ENCODE assay signal across 16 cellular contexts in the genomic region with DNA sequence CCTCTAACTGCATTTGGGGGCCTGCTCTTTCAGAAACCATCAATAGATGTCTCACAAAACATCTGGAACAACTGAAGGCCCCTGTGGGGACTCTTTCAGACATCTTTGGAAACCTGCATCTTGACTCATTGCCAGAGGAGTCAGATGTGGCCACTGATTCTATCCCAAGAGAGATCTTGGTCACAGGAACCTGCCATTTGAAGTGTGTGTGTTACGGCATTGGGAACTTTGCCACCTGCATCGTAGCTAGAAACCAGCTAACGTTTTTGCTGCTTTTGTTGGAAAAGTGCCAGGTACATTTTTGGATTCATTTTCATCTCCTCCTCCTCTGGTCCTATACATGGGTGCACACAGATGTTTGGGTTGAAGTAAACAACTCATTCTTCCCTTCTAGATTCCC. TPM values are rescaled to one million over a fixed set of nuclear protein-coding genes. Genes with fewer than 3 reads are reported as not detected.
DNase-seq lines count a peak whose midpoint lies in the region; ATAC-seq and TF ChIP-seq lines count a peak whose summit lies in the region.
"Had no signal": no experiment of that assay in that cellular context is flagged by ENCODE, and none has a peak within 500 bp of the region (broad histone marks: within the 10 kb centered on the region; RNA-seq: fewer than 3 reads in every experiment).

No MANE protein-coding gene starts in this region.

- intact Hi-C loops in activated CD4-positive, alpha-beta T cell treated with anti-CD3 and anti-CD28 coated beads for 36 hours (cut with DNase I, micrococcal nuclease) = no loop called here
- intact Hi-C loops in CD4-positive, alpha-beta T cell (cut with DNase I, micrococcal nuclease) = no loop called here
- intact Hi-C loops in natural killer cell (cut with micrococcal nuclease) = no loop called here

- peaks cover 26% of the 10 kb centered on the region for H3K4me1 Mint-ChIP-seq in activated CD4-positive, alpha-beta T cell treated with anti-CD3 and anti-CD28 coated beads for 36 hours
- peaks cover 26% of the 10 kb centered on the region for H3K4me1 Mint-ChIP-seq in activated CD4-positive, alpha-beta T cell treated with anti-CD3 and anti-CD28 coated beads, Interleukin-2, amount 10 ng/mL, durations not matched to agents 7 days and 5 days
- H3K4me1 Mint-ChIP-seq in CD4-positive, alpha-beta T cell (ENCODE audit: low read depth) = peaks cover 33% of the 10 kb centered on the region
- peaks cover 30 to 38% of the 10 kb centered on the region in 2 donors for H3K4me1 Mint-ChIP-seq in natural killer cell

- peaks cover 33% of the 10 kb centered on the region for H3K36me3 ChIP-seq in Karpas-422 (ENCODE audit: insufficient read depth, low read length)

- H3K27ac Mint-ChIP-seq in activated CD4-positive, alpha-beta T cell treated with anti-CD3 and anti-CD28 coated beads for 36 hours = peak overlapping the region; percentile 59
- no peak overlapping the region for H3K27ac Mint-ChIP-seq in activated CD4-positive, alpha-beta T cell treated with anti-CD3 and anti-CD28 coated beads, Interleukin-2, amount 10 ng/mL, durations not matched to agents 7 days and 5 days
- H3K27ac Mint-ChIP-seq in CD4-positive, alpha-beta T cell = peak overlapping the region; percentile 33
- H3K27ac Mint-ChIP-seq in natural killer cell = peak overlapping the region in 1 of 2 donors; percentile 29
- H3K27ac Mint-ChIP-seq: CD4-positive, CD25-positive, alpha-beta regulatory T cell had no signal

- peaks cover 37% of the 10 kb centered on the region for H3K36me3 Mint-ChIP-seq in activated CD4-positive, alpha-beta T cell treated with anti-CD3 and anti-CD28 coated beads for 36 hours (ENCODE audit: low read depth)
- H3K36me3 Mint-ChIP-seq in activated CD4-positive, alpha-beta T cell treated with anti-CD3 and anti-CD28 coated beads, Interleukin-2, amount 10 ng/mL, durations not matched to agents 7 days and 5 days (ENCODE audit: low read depth) = peaks cover 34% of the 10 kb centered on the region
- peaks cover 75% of the 10 kb centered on the region for H3K36me3 Mint-ChIP-seq in CD4-positive, alpha-beta T cell (ENCODE audit: low read depth)
- no peaks in the 10 kb centered on the region for H3K36me3 Mint-ChIP-seq in natural killer cell

- peak overlapping the region; percentile 44 for H3K9ac ChIP-seq in Karpas-422 (ENCODE audit: low read length)

- peaks cover 49% of the 10 kb centered on the region for H3K4me1 ChIP-seq in Karpas-422 (ENCODE audit: low read length)

- H4K20me1 ChIP-seq in Karpas-422 (ENCODE audit: insufficient read depth, low read depth, low read length) = no peaks in the 10 kb centered on the region

- no peaks in the 10 kb centered on the region for H3K9me3 ChIP-seq in CD4-positive, alpha-beta T cell (ENCODE audit: control insufficient read depth, low read length)
- H3K9me3 ChIP-seq in Karpas-422 (ENCODE audit: low read length) = no peaks in the 10 kb centered on the region
- H3K9me3 ChIP-seq: A549 had no signal

- H3K27me3 Mint-ChIP-seq in activated CD4-positive, alpha-beta T cell treated with anti-CD3 and anti-CD28 coated beads for 36 hours = no peaks in the 10 kb centered on the region
- H3K27me3 Mint-ChIP-seq in activated CD4-positive, alpha-beta T cell treated with anti-CD3 and anti-CD28 coated beads, Interleukin-2, amount 10 ng/mL, durations not matched to agents 7 days and 5 days = no peaks in the 10 kb centered on the region
- no peaks in the 10 kb centered on the region for H3K27me3 Mint-ChIP-seq in CD4-positive, alpha-beta T cell
- no peaks in the 10 kb centered on the region for H3K27me3 Mint-ChIP-seq in natural killer cell (ENCODE audit: low read depth in 2 of 2)
- H3K27me3 Mint-ChIP-seq: CD4-positive, CD25-positive, alpha-beta regulatory T cell had no signal

- H3K27me3 ChIP-seq in CD4-positive, alpha-beta T cell (ENCODE audit: control insufficient read depth, insufficient read depth, low read length) = no peaks in the 10 kb centered on the region
- H3K27me3 ChIP-seq in Karpas-422 (ENCODE audit: low read length) = no peaks in the 10 kb centered on the region

- H3K4me3 ChIP-seq in Karpas-422 (ENCODE audit: low read length) (no peak overlapping the region), fibroblast of mammary gland (ENCODE audit: control insufficient read depth, low read depth, low read length) (no peak overlapping the region)
- H3K4me3 ChIP-seq: A549 had no signal

- no peak overlapping the region for H3K27ac ChIP-seq in CD4-positive, alpha-beta T cell (ENCODE audit: low read depth, low read length)
- H3K27ac ChIP-seq in Karpas-422 (ENCODE audit: low read length) = peak overlapping the region; percentile 91
- H3K27ac ChIP-seq: A549 had no signal

- no peak for TF ChIP-seq CTCF in CD4-positive, alpha-beta T cell (IDR thresholded peaks at IDR 0.05)
- TF ChIP-seq CTCF in fibroblast of mammary gland (conservative IDR thresholded peaks at IDR 0.05; ENCODE audit: control insufficient read depth, insufficient read depth, low read depth, low read length) = no peak
- TF ChIP-seq CTCF in natural killer cell (IDR thresholded peaks at IDR 0.05) = no peak

- no peak overlapping the region for H3K4me3 Mint-ChIP-seq in activated CD4-positive, alpha-beta T cell treated with anti-CD3 and anti-CD28 coated beads for 36 hours
- H3K4me3 Mint-ChIP-seq in activated CD4-positive, alpha-beta T cell treated with anti-CD3 and anti-CD28 coated beads, Interleukin-2, amount 10 ng/mL, durations not matched to agents 7 days and 5 days = no peak overlapping the region
- no peak overlapping the region for H3K4me3 Mint-ChIP-seq in CD4-positive, alpha-beta T cell
- H3K4me3 Mint-ChIP-seq in natural killer cell = no peak overlapping the region

- CTCF ChIA-PET in activated CD4-positive, alpha-beta T cell treated with anti-CD3 and anti-CD28 coated beads for 36 hours (lab: Charles Lee) = no interaction called here
- CTCF ChIA-PET in activated CD4-positive, alpha-beta T cell treated with anti-CD3 and anti-CD28 coated beads, Interleukin-2, amount 10 ng/mL, durations not matched to agents 7 days and 5 days (lab: Charles Lee) = interaction anchor here (1.5 kb wide), 1 partner anchor 14 kb away, joined by 4 read pairs; no protein-coding TSS in a partner anchor
- CTCF ChIA-PET in CD4-positive, alpha-beta T cell (lab: Charles Lee) = no interaction called here

- POLR2A ChIA-PET in activated CD4-positive, alpha-beta T cell treated with anti-CD3 and anti-CD28 coated beads for 36 hours (lab: Charles Lee) = no interaction called here
- POLR2A ChIA-PET in activated CD4-positive, alpha-beta T cell treated with anti-CD3 and anti-CD28 coated beads, Interleukin-2, amount 10 ng/mL, durations not matched to agents 7 days and 5 days (lab: Charles Lee) = no interaction called here
- POLR2A ChIA-PET in CD4-positive, alpha-beta T cell (lab: Charles Lee) = no interaction called here

- H3K9me2 ChIP-seq in Karpas-422 (replicated peaks; ENCODE audit: insufficient read depth, low read length) = no peaks in the 10 kb centered on the region

- peak overlapping the region; percentile 46 for H3K4me2 ChIP-seq in Karpas-422 (ENCODE audit: low read depth, low read length, poor library complexity, severe bottlenecking)
- H3K4me2 ChIP-seq: A549 had no signal

- ATAC-seq in activated CD4-positive, alpha-beta T cell treated with anti-CD3 and anti-CD28 coated beads for 36 hours = no peak
- no peak for ATAC-seq in CD4-positive, alpha-beta T cell (ENCODE audit: poor library complexity)
- ATAC-seq in natural killer cell = no peak
- ATAC-seq in HG03045 (IDR thresholded peaks at IDR 0.05; ENCODE audit: unreplicated experiment) = no peak
- ATAC-seq: A549, PC-3 had no signal

- DNase-seq in activated CD4-positive, alpha-beta T cell treated with anti-CD3 and anti-CD28 coated beads for 36 hours = no peak
- no peak for DNase-seq in activated CD4-positive, alpha-beta T cell treated with anti-CD3 and anti-CD28 coated beads, Interleukin-2, amount 10 ng/mL, durations not matched to agents 7 days and 5 days
- no peak for DNase-seq in CD4-positive, alpha-beta T cell
- DNase-seq in Karpas-422 (peak; percentile 57), fibroblast of mammary gland (ENCODE audit: low read depth) (peak; percentile 35), natural killer cell (no peak), NCI-H2081 treated with DMSO at 0.1 percent for 48 hours (lab: John Stamatoyannopoulos, UW) (no peak)
- DNase-seq: CD4-positive, CD25-positive, alpha-beta regulatory T cell; EL; NCI-H1930; NCI-H2227 treated with DMSO at 0.1 percent for 48 hours; NCI-H526; NK-92 treated with Interleukin-12 subunit alpha and Interleukin-12 subunit beta, amount 100 ng/mL, for 24 hours; PC-3 had no signal

- no peaks in the 10 kb centered on the region for H3K9me3 Mint-ChIP-seq in activated CD4-positive, alpha-beta T cell treated with anti-CD3 and anti-CD28 coated beads for 36 hours (ENCODE audit: low read depth)
- H3K9me3 Mint-ChIP-seq in activated CD4-positive, alpha-beta T cell treated with anti-CD3 and anti-CD28 coated beads, Interleukin-2, amount 10 ng/mL, durations not matched to agents 7 days and 5 days = no peaks in the 10 kb centered on the region
- no peaks in the 10 kb centered on the region for H3K9me3 Mint-ChIP-seq in CD4-positive, alpha-beta T cell
- no peaks in the 10 kb centered on the region for H3K9me3 Mint-ChIP-seq in natural killer cell
- H3K9me3 Mint-ChIP-seq: CD4-positive, CD25-positive, alpha-beta regulatory T cell had no signal

- peaks cover 60% of the 10 kb centered on the region for H3K79me2 ChIP-seq in Karpas-422 (ENCODE audit: low read length)

- no peak overlapping the region for H2AFZ ChIP-seq in Karpas-422 (ENCODE audit: low read length)

RNA-seq across cellular contexts. Expression of gene SRRD, which starts 4.3 kb away (rescaled TPM):
- 10 to 100 TPM; 17.5 to 28.5 TPM for total RNA-seq in activated CD4-positive, alpha-beta T cell treated with anti-CD3 and anti-CD28 coated beads for 36 hours
- total RNA-seq in activated CD4-positive, alpha-beta T cell treated with anti-CD3 and anti-CD28 coated beads, Interleukin-2, amount 10 ng/mL, durations not matched to agents 7 days and 5 days = 10 to 100 TPM; 17.9 to 19.1 TPM
- total RNA-seq in CD4-positive, alpha-beta T cell = 10 to 100 TPM; 25.8 to 27.2 TPM
- total RNA-seq in Karpas-422 (2014; rRNA removed; shearing (Covaris generic); ENCODE audit: low replicate concordance) = 13.8 and 43.5 TPM in 2 replicates
- 10 to 100 TPM; 18.8 to 21.5 (median 21.4) TPM for total RNA-seq in natural killer cell

RNA-seq across cellular contexts. Expression of gene HPS4, which starts 4.4 kb away (rescaled TPM):
- 10 to 100 TPM; 49.3 to 60.9 TPM for total RNA-seq in activated CD4-positive, alpha-beta T cell treated with anti-CD3 and anti-CD28 coated beads for 36 hours
- 10 to 100 TPM; 32.0 to 35.3 TPM for total RNA-seq in activated CD4-positive, alpha-beta T cell treated with anti-CD3 and anti-CD28 coated beads, Interleukin-2, amount 10 ng/mL, durations not matched to agents 7 days and 5 days
- total RNA-seq in CD4-positive, alpha-beta T cell = 10 to 100 TPM; 61.6 to 67.0 TPM
- 42.1 and 46.1 TPM in 2 replicates for total RNA-seq in Karpas-422 (2014; rRNA removed; shearing (Covaris generic); ENCODE audit: low replicate concordance)
- 10 to 100 TPM; 44.8 to 53.6 (median 50.7) TPM for total RNA-seq in natural killer cell

RNA-seq across cellular contexts. Expression of gene TFIP11, which starts 24.3 kb away (rescaled TPM):
- 10 to 100 TPM; 36.5 to 41.7 TPM for total RNA-seq in activated CD4-positive, alpha-beta T cell treated with anti-CD3 and anti-CD28 coated beads for 36 hours
- 10 to 100 TPM; 52.5 to 58.5 TPM for total RNA-seq in activated CD4-positive, alpha-beta T cell treated with anti-CD3 and anti-CD28 coated beads, Interleukin-2, amount 10 ng/mL, durations not matched to agents 7 days and 5 days
- total RNA-seq in CD4-positive, alpha-beta T cell = 100 to 1,000 TPM; 111 TPM
- total RNA-seq in Karpas-422 (2014; rRNA removed; shearing (Covaris generic); ENCODE audit: low replicate concordance) = 39.4 and 46.0 TPM in 2 replicates
- 100 to 1,000 TPM; 108 to 131 (median 124) TPM for total RNA-seq in natural killer cell

RNA-seq across cellular contexts. Expression of gene ASPHD2, which starts 58.9 kb away (rescaled TPM):
- 10 to 100 TPM; 10.2 to 10.5 TPM for total RNA-seq in activated CD4-positive, alpha-beta T cell treated with anti-CD3 and anti-CD28 coated beads for 36 hours
- 1 to 10 TPM; 8.5 to 8.8 TPM for total RNA-seq in activated CD4-positive, alpha-beta T cell treated with anti-CD3 and anti-CD28 coated beads, Interleukin-2, amount 10 ng/mL, durations not matched to agents 7 days and 5 days
- total RNA-seq in CD4-positive, alpha-beta T cell = under 1 TPM; 0.70 to 0.85 TPM
- 30.7 and 33.3 TPM in 2 replicates for total RNA-seq in Karpas-422 (2014; rRNA removed; shearing (Covaris generic); ENCODE audit: low replicate concordance)
- 1 to 10 TPM; 1.6 to 3.0 (median 1.9) TPM for total RNA-seq in natural killer cell

Comparison
In these comparisons a context has a peak if more than half of its experiments do, and no peak if none do; other contexts are left out.
1. DNase-seq: peak in Karpas-422 (single experiment) and fibroblast of mammary gland (single experiment); none in activated CD4-positive, alpha-beta T cell treated with anti-CD3 and anti-CD28 coated beads for 36 hours (single experiment), activated CD4-positive, alpha-beta T cell treated with anti-CD3 and anti-CD28 coated beads, Interleukin-2, amount 10 ng/mL, durations not matched to agents 7 days and 5 days (single experiment), CD4-positive, alpha-beta T cell (0 of 10), natural killer cell (single experiment) and NCI-H2081 treated with DMSO at 0.1 percent for 48 hours (single experiment).